ENCODE assay signal across 1 cellular context in the genomic region with DNA sequence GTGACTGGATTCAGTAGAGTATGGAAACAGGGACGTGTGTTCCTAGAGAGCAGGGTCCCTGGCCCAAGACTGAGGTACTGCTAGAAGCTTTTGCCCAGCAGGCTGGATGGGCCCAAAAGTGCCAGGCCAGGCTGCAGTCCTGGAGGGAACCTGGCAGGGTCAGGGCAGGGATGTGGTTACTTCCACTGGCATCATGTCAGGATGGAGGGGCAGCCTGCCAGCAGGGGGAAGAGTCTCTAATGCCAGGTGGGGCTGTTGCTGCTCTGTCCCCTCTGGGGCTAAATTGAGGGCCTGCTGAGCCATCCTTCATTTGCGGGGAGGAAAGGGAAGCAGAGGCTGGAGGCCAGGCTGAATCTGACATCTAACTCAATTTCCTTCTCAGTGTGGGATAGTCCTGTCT.
TF ChIP-seq lines count a peak whose summit lies in the region.

No MANE protein-coding gene starts in this region.

TF ChIP-seq in HEK293, 187 proteins besides CTCF, POLR2A, EP300 and RAD21 (continued from another document):
- TF ChIP-seq, protein P1, sequence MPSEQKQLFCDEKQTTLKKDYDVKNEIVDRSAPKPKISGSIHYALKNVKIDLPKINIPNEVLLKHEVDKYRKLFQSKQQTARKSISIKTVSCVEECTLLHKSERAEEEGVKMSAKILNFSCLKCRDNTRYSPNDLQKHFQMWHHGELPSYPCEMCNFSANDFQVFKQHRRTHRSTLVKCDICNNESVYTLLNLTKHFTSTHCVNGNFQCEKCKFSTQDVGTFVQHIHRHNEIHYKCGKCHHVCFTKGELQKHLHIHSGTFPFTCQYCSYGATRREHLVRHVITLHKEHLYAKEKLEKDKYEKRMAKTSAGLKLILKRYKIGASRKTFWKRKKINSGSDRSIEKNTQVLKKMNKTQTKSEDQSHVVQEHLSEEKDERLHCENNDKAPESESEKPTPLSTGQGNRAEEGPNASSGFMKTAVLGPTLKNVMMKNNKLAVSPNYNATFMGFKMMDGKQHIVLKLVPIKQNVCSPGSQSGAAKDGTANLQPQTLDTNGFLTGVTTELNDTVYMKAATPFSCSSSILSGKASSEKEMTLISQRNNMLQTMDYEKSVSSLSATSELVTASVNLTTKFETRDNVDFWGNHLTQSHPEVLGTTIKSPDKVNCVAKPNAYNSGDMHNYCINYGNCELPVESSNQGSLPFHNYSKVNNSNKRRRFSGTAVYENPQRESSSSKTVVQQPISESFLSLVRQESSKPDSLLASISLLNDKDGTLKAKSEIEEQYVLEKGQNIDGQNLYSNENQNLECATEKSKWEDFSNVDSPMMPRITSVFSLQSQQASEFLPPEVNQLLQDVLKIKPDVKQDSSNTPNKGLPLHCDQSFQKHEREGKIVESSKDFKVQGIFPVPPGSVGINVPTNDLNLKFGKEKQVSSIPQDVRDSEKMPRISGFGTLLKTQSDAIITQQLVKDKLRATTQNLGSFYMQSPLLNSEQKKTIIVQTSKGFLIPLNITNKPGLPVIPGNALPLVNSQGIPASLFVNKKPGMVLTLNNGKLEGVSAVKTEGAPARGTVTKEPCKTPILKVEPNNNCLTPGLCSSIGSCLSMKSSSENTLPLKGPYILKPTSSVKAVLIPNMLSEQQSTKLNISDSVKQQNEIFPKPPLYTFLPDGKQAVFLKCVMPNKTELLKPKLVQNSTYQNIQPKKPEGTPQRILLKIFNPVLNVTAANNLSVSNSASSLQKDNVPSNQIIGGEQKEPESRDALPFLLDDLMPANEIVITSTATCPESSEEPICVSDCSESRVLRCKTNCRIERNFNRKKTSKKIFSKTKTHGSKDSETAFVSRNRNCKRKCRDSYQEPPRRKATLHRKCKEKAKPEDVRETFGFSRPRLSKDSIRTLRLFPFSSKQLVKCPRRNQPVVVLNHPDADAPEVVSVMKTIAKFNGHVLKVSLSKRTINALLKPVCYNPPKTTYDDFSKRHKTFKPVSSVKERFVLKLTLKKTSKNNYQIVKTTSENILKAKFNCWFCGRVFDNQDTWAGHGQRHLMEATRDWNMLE (tag by site-specific recombination; conservative IDR thresholded peaks at IDR 0.05; ENCODE audit: low read depth): no peak
- TF ChIP-seq, protein P2, sequence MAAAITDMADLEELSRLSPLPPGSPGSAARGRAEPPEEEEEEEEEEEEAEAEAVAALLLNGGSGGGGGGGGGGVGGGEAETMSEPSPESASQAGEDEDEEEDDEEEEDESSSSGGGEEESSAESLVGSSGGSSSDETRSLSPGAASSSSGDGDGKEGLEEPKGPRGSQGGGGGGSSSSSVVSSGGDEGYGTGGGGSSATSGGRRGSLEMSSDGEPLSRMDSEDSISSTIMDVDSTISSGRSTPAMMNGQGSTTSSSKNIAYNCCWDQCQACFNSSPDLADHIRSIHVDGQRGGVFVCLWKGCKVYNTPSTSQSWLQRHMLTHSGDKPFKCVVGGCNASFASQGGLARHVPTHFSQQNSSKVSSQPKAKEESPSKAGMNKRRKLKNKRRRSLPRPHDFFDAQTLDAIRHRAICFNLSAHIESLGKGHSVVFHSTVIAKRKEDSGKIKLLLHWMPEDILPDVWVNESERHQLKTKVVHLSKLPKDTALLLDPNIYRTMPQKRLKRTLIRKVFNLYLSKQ (tag by site-specific recombination; IDR thresholded peaks at IDR 0.05; ENCODE audit: borderline replicate concordance): no peak
